Comparison of ENCODE assay signal across 9 cellular contexts in genomic region chr3:42122261-42123011, GRCh38. TPM values are rescaled to one million over a fixed set of nuclear protein-coding genes. Genes with fewer than 3 reads are reported as not detected.
A peak's percentile ranks its signal among the peaks of the same experiment; 100 is the strongest.
DNase-seq lines count a peak whose midpoint lies in the region; ATAC-seq lines count a peak whose summit lies in the region.
"Had no signal": no experiment of that assay in that cellular context is flagged by ENCODE, and none has a peak within 500 bp of the region (broad histone marks: within the 10 kb centered on the region; RNA-seq: fewer than 3 reads in every experiment).

No MANE protein-coding gene starts in this region.

- H3K4me3 Mint-ChIP-seq in activated T-cell treated with anti-CD3 and anti-CD28 coated beads, Interleukin-2, amount 50 U/mL, for 24 hours: no peak overlapping the region
- H3K4me3 Mint-ChIP-seq: activated CD4-positive, alpha-beta T cell treated with anti-CD3 and anti-CD28 coated beads for 36 hours had no signal

- H3K9me3 ChIP-seq in right cardiac atrium (ENCODE audit: control insufficient read depth, low read length): no peaks in the 10 kb centered on the region

- peaks cover 22% of the 10 kb centered on the region for H3K4me1 Mint-ChIP-seq in activated T-cell treated with anti-CD3 and anti-CD28 coated beads, Interleukin-2, amount 50 U/mL, for 24 hours (ENCODE audit: low read depth)

- ATAC-seq in GM18909 (IDR thresholded peaks at IDR 0.05; ENCODE audit: poor library complexity, unreplicated experiment): peak; percentile 35
- peak; percentile 50 to 60 for ATAC-seq in right cardiac atrium
- ATAC-seq in GM19035 (IDR thresholded peaks at IDR 0.05; ENCODE audit: unreplicated experiment): no peak

- no peaks in the 10 kb centered on the region for H3K27me3 Mint-ChIP-seq in activated T-cell treated with anti-CD3 and anti-CD28 coated beads, Interleukin-2, amount 50 U/mL, for 24 hours
- H3K27me3 Mint-ChIP-seq: activated CD4-positive, alpha-beta T cell treated with anti-CD3 and anti-CD28 coated beads for 36 hours had no signal

- H3K36me3 Mint-ChIP-seq in activated T-cell treated with anti-CD3 and anti-CD28 coated beads, Interleukin-2, amount 50 U/mL, for 24 hours (ENCODE audit: low read depth): peaks cover 27% of the 10 kb centered on the region

- DNase-seq in AG08395 (ENCODE audit: low spot score) (peak; percentile 71), LHCN-M2 (ENCODE audit: low read depth) (peak; percentile 48), right cardiac atrium (no peak), NCI-H1436 (lab: John Stamatoyannopoulos, UW) (no peak)
- no peak for DNase-seq in activated T-cell treated with anti-CD3 and anti-CD28 coated beads, Interleukin-2, amount 50 U/mL, for 24 hours
- DNase-seq in effector CD8-positive, alpha-beta T cell (lab: John Stamatoyannopoulos, UW): no peak

- WGBS in right cardiac atrium: 47% methylated on average over 4 of the region's 4 CpGs

- no peak overlapping the region for H3K4me3 ChIP-seq in right cardiac atrium (ENCODE audit: low read length)

- no peaks in the 10 kb centered on the region for H3K27me3 ChIP-seq in right cardiac atrium (ENCODE audit: control insufficient read depth, insufficient read depth)

- H3K4me1 ChIP-seq in right cardiac atrium (ENCODE audit: control insufficient read depth, insufficient read depth, low read length): peaks cover 21% of the 10 kb centered on the region

- H3K27ac Mint-ChIP-seq in activated T-cell treated with anti-CD3 and anti-CD28 coated beads, Interleukin-2, amount 50 U/mL, for 24 hours: no peak overlapping the region
- H3K27ac Mint-ChIP-seq: activated CD4-positive, alpha-beta T cell treated with anti-CD3 and anti-CD28 coated beads for 36 hours had no signal

- no peaks in the 10 kb centered on the region for H3K9me3 Mint-ChIP-seq in activated T-cell treated with anti-CD3 and anti-CD28 coated beads, Interleukin-2, amount 50 U/mL, for 24 hours

- peak overlapping the region; percentile 1 for H3K27ac ChIP-seq in right cardiac atrium (ENCODE audit: low read length)

- intact Hi-C loops in right cardiac atrium (cut with DNase I): no loop called here

RNA-seq across cellular contexts. Expression of gene TRAK1, which starts 31.3 kb away (rescaled TPM):
- 20.7 and 21.4 TPM in 2 replicates for total RNA-seq in LHCN-M2 (2014; rRNA removed)
- polyA plus RNA-seq in LHCN-M2 (2012): 21.7 TPM
- total RNA-seq in right cardiac atrium: 100 to 1,000 TPM; 201 to 249 (median 232) TPM
- polyA plus RNA-seq in right cardiac atrium: 91.7 TPM

Comparison
In these comparisons a context has a peak if more than half of its experiments do, and no peak if none do; other contexts are left out.
1. DNase-seq: peak in AG08395 (single experiment) and LHCN-M2 (single experiment); none in right cardiac atrium (0 of 3), activated T-cell treated with anti-CD3 and anti-CD28 coated beads, Interleukin-2, amount 50 U/mL, for 24 hours (single experiment), effector CD8-positive, alpha-beta T cell (single experiment) and NCI-H1436 (single experiment).